In the genomic region with DNA sequence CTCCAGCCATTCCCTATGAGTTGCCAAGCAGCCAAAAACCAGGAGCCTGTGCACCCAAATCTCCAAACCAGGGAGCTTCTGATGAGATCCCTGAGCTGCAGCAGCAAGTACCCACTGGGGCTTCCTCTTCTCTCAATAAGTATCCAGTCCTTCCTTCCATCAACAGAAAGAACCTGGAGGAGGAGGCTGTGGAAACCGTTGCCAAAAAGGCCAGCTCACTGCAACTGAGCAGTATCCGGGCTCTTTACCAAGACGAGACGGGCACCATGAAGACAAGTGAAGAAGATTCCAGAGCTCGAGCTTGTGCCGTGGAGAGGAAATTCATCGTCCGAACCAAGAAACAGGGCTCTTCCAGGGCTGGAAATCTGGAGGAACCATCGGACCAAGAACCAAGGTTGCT, we compare ENCODE assay signal across 21 cellular contexts. TPM values are rescaled to one million over a fixed set of nuclear protein-coding genes. Genes with fewer than 3 reads are reported as not detected.
"Had no signal": no experiment of that assay in that cellular context is flagged by ENCODE, and none has a peak within 500 bp of the region (broad histone marks: within the 10 kb centered on the region; RNA-seq: fewer than 3 reads in every experiment).

No MANE protein-coding gene starts in this region.

- H3K27ac ChIP-seq: HL-60, KMS-11, SJSA1, SK-N-MC had no signal

- ATAC-seq: K562 had no signal

- H3K4me2 ChIP-seq: KMS-11 had no signal

- H3K4me1 ChIP-seq: SJSA1 had no signal

- H3K4me3 ChIP-seq: K562, SJSA1, SK-N-MC had no signal

- H3K36me3 ChIP-seq: SJSA1 had no signal

- H3K9me3 ChIP-seq: SJSA1 had no signal

- H3K9ac ChIP-seq: KMS-11 had no signal

- DNase-seq: MM.1S, NCI-H1105, NCI-H1417, NCI-H1436 treated with DMSO at 0.1 percent for 48 hours, NCI-H1930, NCI-H2081, NCI-H2107, NCI-H2227 treated with DMSO at 0.1 percent for 48 hours, NCI-H524, NCI-H69, NCI-H774, Right ventricle myocardium superior, RPMI8226, SIG-M5 had no signal

RNA-seq across cellular contexts. Expression of gene PLA2G2C, which starts 4.4 kb away (rescaled TPM):
- total RNA-seq: M059J, NCI-H460, Right ventricle myocardium superior, SJSA1 had no signal

RNA-seq across cellular contexts. Expression of gene UBXN10, which starts 4.9 kb away (rescaled TPM):
- total RNA-seq: M059J, NCI-H460, SJSA1 had no signal

RNA-seq across cellular contexts. Expression of gene PLA2G2F, which starts 51.6 kb away (rescaled TPM):
- total RNA-seq: K562, M059J, NCI-H460, Right ventricle myocardium superior, SJSA1 had no signal
